Comparison of ENCODE assay signal across 8 cellular contexts in genomic region chr2:201909961-201910361, GRCh38.
DNase-seq lines count a peak whose midpoint lies in the region; ATAC-seq and TF ChIP-seq lines count a peak whose summit lies in the region.

No MANE protein-coding gene starts in this region.

- ATAC-seq in GM21360 (IDR thresholded peaks at IDR 0.05; ENCODE audit: unreplicated experiment), result no peak

- peak overlapping the region; percentile 41 for H3K4me3 ChIP-seq in choroid plexus epithelial cell (ENCODE audit: low read depth, low read length)

- DNase-seq in AG08396 (ENCODE audit: low spot score) (peak; percentile 55), GM19240 (ENCODE audit: insufficient read length, low spot score) (peak; percentile 27), Kasumi-1 (lab: John Stamatoyannopoulos, UW) (peak; percentile 65 to 72), choroid plexus epithelial cell (ENCODE audit: low read depth) (peak; percentile 88), SKM-1 (lab: John Stamatoyannopoulos, UW; ENCODE audit: unreplicated experiment) (no peak), NCI-H446 treated with DMSO at 0.1 percent for 48 hours (lab: John Stamatoyannopoulos, UW) (no peak)
- DNase-seq in stimulated activated CD4-positive, alpha-beta T cell treated with anti-CD3 and anti-CD28 coated beads, Interleukin-12 subunit alpha, Interleukin-12 subunit beta, amount 100 ng/mL, for 4 hours, result no peak

- no peak for TF ChIP-seq CTCF in choroid plexus epithelial cell (conservative IDR thresholded peaks at IDR 0.05; ENCODE audit: low read depth, low read length)

Comparison
In these comparisons a context has a peak if more than half of its experiments do, and no peak if none do; other contexts are left out.
1. DNase-seq: peak in AG08396 (single experiment), GM19240 (single experiment), Kasumi-1 (2 of 2) and choroid plexus epithelial cell (single experiment); none in SKM-1 (single experiment), stimulated activated CD4-positive, alpha-beta T cell treated with anti-CD3 and anti-CD28 coated beads, Interleukin-12 subunit alpha, Interleukin-12 subunit beta, amount 100 ng/mL, for 4 hours (single experiment) and NCI-H446 treated with DMSO at 0.1 percent for 48 hours (single experiment).